Comparison of ENCODE assay signal across 37 cellular contexts in the genomic region with DNA sequence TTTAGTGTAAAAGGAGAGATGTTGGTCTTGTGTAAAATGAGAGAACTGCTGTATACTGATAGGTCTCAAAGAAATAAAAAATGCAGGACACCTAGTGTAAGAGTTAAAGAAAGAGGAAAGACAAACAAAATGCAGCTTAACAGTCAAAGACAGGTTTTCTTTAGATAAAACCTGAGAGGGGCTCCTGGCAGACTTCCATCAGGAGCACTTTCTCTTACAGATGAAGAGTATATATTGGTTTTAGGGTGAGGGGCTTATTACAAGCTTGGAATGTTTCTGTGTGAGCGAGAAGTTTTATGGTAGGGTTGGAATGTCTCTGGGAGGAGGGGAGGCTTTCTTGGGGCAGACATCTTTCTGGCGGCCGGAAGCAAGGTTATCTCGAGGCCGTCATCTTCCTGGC. TPM values are rescaled to one million over a fixed set of nuclear protein-coding genes. Genes with fewer than 3 reads are reported as not detected.
"Had no signal": no experiment of that assay in that cellular context is flagged by ENCODE, and none has a peak within 500 bp of the region (broad histone marks: within the 10 kb centered on the region; RNA-seq: fewer than 3 reads in every experiment).

No MANE protein-coding gene starts in this region.

- H3K27me3 Mint-ChIP-seq: activated CD4-positive, alpha-beta memory T cell treated with anti-CD3 and anti-CD28 coated beads for 36 hours; activated CD4-positive, alpha-beta T cell treated with anti-CD3 and anti-CD28 coated beads for 36 hours; activated CD4-positive, alpha-beta T cell treated with anti-CD3 and anti-CD28 coated beads, Interleukin-2, amount 10 ng/mL, durations not matched to agents 24 days and 14 days; activated naive CD4-positive, alpha-beta T cell treated with anti-CD3 and anti-CD28 coated beads, Interleukin-2, amount 50 U/mL, for 24 hours; activated naive CD8-positive, alpha-beta T cell treated with anti-CD3 and anti-CD28 coated beads for 36 hours; activated naive CD8-positive, alpha-beta T cell treated with anti-CD3 and anti-CD28 coated beads, Interleukin-2, amount 50 U/mL, for 24 hours had no signal

- FAIRE-seq: colon, endometrium, endothelial cell of umbilical vein had no signal

- H3K36me3 Mint-ChIP-seq: activated CD4-positive, alpha-beta memory T cell treated with anti-CD3 and anti-CD28 coated beads for 36 hours; activated CD8-positive, alpha-beta memory T cell treated with anti-CD3 and anti-CD28 coated beads, Interleukin-2, amount 10 ng/mL, durations not matched to agents 7 days and 5 days; activated naive CD4-positive, alpha-beta T cell treated with anti-CD3 and anti-CD28 coated beads, Interleukin-2, amount 50 U/mL, for 24 hours; activated naive CD8-positive, alpha-beta T cell treated with anti-CD3 and anti-CD28 coated beads for 36 hours had no signal

- H3K4me1 ChIP-seq: adrenal gland, body of pancreas, esophagus squamous epithelium, gastroesophageal sphincter, heart right ventricle had no signal

- H3K36me3 ChIP-seq: adrenal gland, esophagus squamous epithelium, gastroesophageal sphincter, heart right ventricle had no signal

- H3K9me3 ChIP-seq: adrenal gland, body of pancreas, esophagus squamous epithelium had no signal

- H3K27me3 ChIP-seq: adrenal gland, body of pancreas, esophagus squamous epithelium, gastroesophageal sphincter, heart right ventricle had no signal

- H3K27ac ChIP-seq: adrenal gland, body of pancreas, epithelial cell of prostate, esophagus squamous epithelium, gastroesophageal sphincter, heart right ventricle had no signal

- H3K4me3 ChIP-seq: adrenal gland, body of pancreas, esophagus squamous epithelium, gastroesophageal sphincter, heart right ventricle had no signal

- H3K4me3 Mint-ChIP-seq: activated CD4-positive, alpha-beta memory T cell treated with anti-CD3 and anti-CD28 coated beads for 36 hours; activated CD4-positive, alpha-beta T cell treated with anti-CD3 and anti-CD28 coated beads for 36 hours; activated CD4-positive, alpha-beta T cell treated with anti-CD3 and anti-CD28 coated beads, Interleukin-2, amount 10 ng/mL, durations not matched to agents 24 days and 14 days; activated CD8-positive, alpha-beta memory T cell treated with anti-CD3 and anti-CD28 coated beads, Interleukin-2, amount 10 ng/mL, durations not matched to agents 7 days and 5 days; activated CD8-positive, alpha-beta T cell treated with anti-CD3 and anti-CD28 coated beads, Interleukin-2, amount 10 ng/mL, durations not matched to agents 7 days and 5 days; activated naive CD4-positive, alpha-beta T cell treated with anti-CD3 and anti-CD28 coated beads for 36 hours; activated naive CD4-positive, alpha-beta T cell treated with anti-CD3 and anti-CD28 coated beads, Interleukin-2, amount 50 U/mL, for 24 hours; activated naive CD8-positive, alpha-beta T cell treated with anti-CD3 and anti-CD28 coated beads for 36 hours; activated naive CD8-positive, alpha-beta T cell treated with anti-CD3 and anti-CD28 coated beads, Interleukin-2, amount 50 U/mL, for 24 hours; activated T-helper 1 cell treated with anti-CD3 and anti-CD28 coated beads, Interleukin-12 subunit alpha, Interleukin-12 subunit beta, Interleukin-2, Interleukin-4 antibody, amounts not matched to agents 30 ng/mL and 10 ng/mL and 1 ng/mL, durations not matched to agents 14 hours and 24 hours and 36 hours; effector memory CD8-positive, alpha-beta T cell had no signal

- ATAC-seq: activated CD4-positive, alpha-beta T cell treated with anti-CD3 and anti-CD28 coated beads for 36 hours; activated CD8-positive, alpha-beta memory T cell treated with anti-CD3 and anti-CD28 coated beads, Interleukin-2, amount 10 ng/mL, durations not matched to agents 7 days and 5 days; activated CD8-positive, alpha-beta T cell treated with anti-CD3 and anti-CD28 coated beads, Interleukin-2, amount 10 ng/mL, durations not matched to agents 7 days and 5 days; activated naive CD8-positive, alpha-beta T cell treated with anti-CD3 and anti-CD28 coated beads, Interleukin-2, amount 50 U/mL, for 24 hours; body of pancreas; effector memory CD8-positive, alpha-beta T cell; gastroesophageal sphincter; heart right ventricle had no signal

- DNase-seq: activated CD4-positive, alpha-beta memory T cell treated with anti-CD3 and anti-CD28 coated beads for 36 hours; activated CD4-positive, alpha-beta T cell treated with anti-CD3 and anti-CD28 coated beads for 36 hours; activated CD4-positive, alpha-beta T cell treated with anti-CD3 and anti-CD28 coated beads, Interleukin-2, amount 10 ng/mL, durations not matched to agents 24 days and 14 days; activated CD4-positive, CD25-positive, alpha-beta regulatory T cell; activated CD4-positive, CD25-positive, alpha-beta regulatory T cell treated with anti-CD3 and anti-CD28 coated beads, Interleukin-2, amount 50 U/mL, for 72 hours; activated CD8-positive, alpha-beta memory T cell treated with anti-CD3 and anti-CD28 coated beads, Interleukin-2, amount 10 ng/mL, durations not matched to agents 7 days and 5 days; activated CD8-positive, alpha-beta memory T cell treated with anti-CD3 and anti-CD28 coated beads, Interleukin-2, amount 50 U/mL, for 4 hours; activated CD8-positive, alpha-beta T cell treated with anti-CD3 and anti-CD28 coated beads, Interleukin-2, amount 10 ng/mL, durations not matched to agents 7 days and 5 days; activated effector memory CD4-positive, alpha-beta T cell treated with anti-CD3 and anti-CD28 coated beads, Interleukin-2, amount 50 U/mL, for 16 hours; activated naive CD4-positive, alpha-beta T cell treated with anti-CD3 and anti-CD28 coated beads for 36 hours; activated naive CD8-positive, alpha-beta T cell treated with anti-CD3 and anti-CD28 coated beads for 36 hours; activated naive CD8-positive, alpha-beta T cell treated with anti-CD3 and anti-CD28 coated beads, Interleukin-2, amount 50 U/mL, for 24 hours; activated T-cell treated with anti-CD3 and anti-CD28 coated beads, Interleukin-2, amount 50 U/mL, for 1 hour; activated T-cell treated with anti-CD3 and anti-CD28 coated beads, Interleukin-2, amount 50 U/mL, for 48 hours; adrenal gland; amygdala; aorta; body of pancreas; caudate nucleus; cortex of kidney; dermis blood vessel endothelial cell; effector CD4-positive, alpha-beta T cell; effector memory CD8-positive, alpha-beta T cell; esophagus squamous epithelium; foreskin melanocyte; heart right ventricle; T-helper 2 cell had no signal

- H3K9me3 Mint-ChIP-seq: activated CD4-positive, alpha-beta memory T cell treated with anti-CD3 and anti-CD28 coated beads for 36 hours; activated CD4-positive, alpha-beta T cell treated with anti-CD3 and anti-CD28 coated beads, Interleukin-2, amount 10 ng/mL, durations not matched to agents 24 days and 14 days; activated naive CD4-positive, alpha-beta T cell treated with anti-CD3 and anti-CD28 coated beads for 36 hours; activated naive CD4-positive, alpha-beta T cell treated with anti-CD3 and anti-CD28 coated beads, Interleukin-2, amount 50 U/mL, for 24 hours; activated naive CD8-positive, alpha-beta T cell treated with anti-CD3 and anti-CD28 coated beads for 36 hours; activated naive CD8-positive, alpha-beta T cell treated with anti-CD3 and anti-CD28 coated beads, Interleukin-2, amount 50 U/mL, for 24 hours; activated T-helper 1 cell treated with anti-CD3 and anti-CD28 coated beads, Interleukin-12 subunit alpha, Interleukin-12 subunit beta, Interleukin-2, Interleukin-4 antibody, amounts not matched to agents 30 ng/mL and 10 ng/mL and 1 ng/mL, durations not matched to agents 14 hours and 24 hours and 36 hours; activated T-helper 2 cell treated with anti-CD3 and anti-CD28 coated beads, Interferon-gamma antibody, Interleukin-2, Interleukin-4, amounts not matched to agents 10 μg/mL and 5 μg/mL and 100 μg/mL, durations not matched to agents 14 hours and 24 hours and 36 hours; effector memory CD8-positive, alpha-beta T cell had no signal

- H3K4me1 Mint-ChIP-seq: activated CD4-positive, alpha-beta T cell treated with anti-CD3 and anti-CD28 coated beads for 36 hours; activated CD4-positive, alpha-beta T cell treated with anti-CD3 and anti-CD28 coated beads, Interleukin-2, amount 10 ng/mL, durations not matched to agents 24 days and 14 days; activated CD8-positive, alpha-beta memory T cell treated with anti-CD3 and anti-CD28 coated beads, Interleukin-2, amount 10 ng/mL, durations not matched to agents 7 days and 5 days; activated naive CD4-positive, alpha-beta T cell treated with anti-CD3 and anti-CD28 coated beads, Interleukin-2, amount 50 U/mL, for 24 hours; activated naive CD8-positive, alpha-beta T cell treated with anti-CD3 and anti-CD28 coated beads for 36 hours; activated naive CD8-positive, alpha-beta T cell treated with anti-CD3 and anti-CD28 coated beads, Interleukin-2, amount 50 U/mL, for 24 hours had no signal

- H3K27ac Mint-ChIP-seq: activated CD4-positive, alpha-beta memory T cell treated with anti-CD3 and anti-CD28 coated beads for 36 hours; activated CD4-positive, alpha-beta T cell treated with anti-CD3 and anti-CD28 coated beads for 36 hours; activated CD4-positive, alpha-beta T cell treated with anti-CD3 and anti-CD28 coated beads, Interleukin-2, amount 10 ng/mL, durations not matched to agents 24 days and 14 days; activated CD8-positive, alpha-beta memory T cell treated with anti-CD3 and anti-CD28 coated beads, Interleukin-2, amount 10 ng/mL, durations not matched to agents 7 days and 5 days; activated CD8-positive, alpha-beta T cell treated with anti-CD3 and anti-CD28 coated beads, Interleukin-2, amount 10 ng/mL, durations not matched to agents 7 days and 5 days; activated naive CD4-positive, alpha-beta T cell treated with anti-CD3 and anti-CD28 coated beads for 36 hours; activated naive CD4-positive, alpha-beta T cell treated with anti-CD3 and anti-CD28 coated beads, Interleukin-2, amount 50 U/mL, for 24 hours; activated naive CD8-positive, alpha-beta T cell treated with anti-CD3 and anti-CD28 coated beads for 36 hours; activated naive CD8-positive, alpha-beta T cell treated with anti-CD3 and anti-CD28 coated beads, Interleukin-2, amount 50 U/mL, for 24 hours; activated T-helper 1 cell treated with anti-CD3 and anti-CD28 coated beads, Interleukin-12 subunit alpha, Interleukin-12 subunit beta, Interleukin-2, Interleukin-4 antibody, amounts not matched to agents 30 ng/mL and 10 ng/mL and 1 ng/mL, durations not matched to agents 14 hours and 24 hours and 36 hours; activated T-helper 2 cell treated with anti-CD3 and anti-CD28 coated beads, Interferon-gamma antibody, Interleukin-2, Interleukin-4, amounts not matched to agents 10 μg/mL and 5 μg/mL and 100 μg/mL, durations not matched to agents 14 hours and 24 hours and 36 hours; effector memory CD8-positive, alpha-beta T cell had no signal

RNA-seq across cellular contexts. Expression of a gene that starts 16.2 kb away (rescaled TPM):
- total RNA-seq: aorta, body of pancreas, gastroesophageal sphincter had no signal
- polyA plus RNA-seq: aorta had no signal

RNA-seq across cellular contexts. Expression of a gene that starts 28.6 kb away (rescaled TPM):
- total RNA-seq: activated T-helper 2 cell treated with anti-CD3 and anti-CD28 coated beads, Interferon-gamma antibody, Interleukin-2, Interleukin-4, amounts not matched to agents 10 μg/mL and 5 μg/mL and 100 μg/mL, durations not matched to agents 14 hours and 24 hours and 36 hours; body of pancreas; fibroblast of lung; fibroblast of villous mesenchyme had no signal
